8 cellular contexts compared by ENCODE assay signal in genomic region chr3:28317438-28318022, GRCh38. TPM values are rescaled to one million over a fixed set of nuclear protein-coding genes. Genes with fewer than 3 reads are reported as not detected.
A peak's percentile ranks its signal among the peaks of the same experiment; 100 is the strongest.
DNase-seq lines count a peak whose midpoint lies in the region; ATAC-seq, FAIRE-seq and TF ChIP-seq lines count a peak whose summit lies in the region.

No MANE protein-coding gene starts in this region.

- POLR2A ChIA-PET in GM12878 (lab: Charles Lee): interaction anchor here (1.1 kb wide), 1 partner anchor 605 kb away, joined by 3 read pairs; no protein-coding TSS in a partner anchor

- H3K27me3 ChIP-seq in NT2/D1 (ENCODE audit: insufficient read depth, insufficient read length): no peaks in the 10 kb centered on the region
- H3K27me3 ChIP-seq in GM12878 (replicated peaks in 1 of 2; ENCODE audit: control insufficient read depth in 2 of 2, insufficient read depth in 2 of 2, low read length in 1 of 2): no peaks in the 10 kb centered on the region

- no peaks in the 10 kb centered on the region for H3K36me3 ChIP-seq in NT2/D1 (ENCODE audit: insufficient read depth, insufficient read length, low read length)
- peaks cover 0 to 4% of the 10 kb centered on the region in 2 experiments; a peak in 1 of 4 replicates for H3K36me3 ChIP-seq in GM12878 (ENCODE audit: control insufficient read depth in 2 of 2, insufficient read depth in 2 of 2, low read length in 1 of 2)

- H3K4me3 ChIP-seq in NT2/D1 (ENCODE audit: insufficient read length, low read depth) (no peak overlapping the region), GM12878 (no peak overlapping the region), lower leg skin (ENCODE audit: low read depth, poor library complexity, severe bottlenecking) (no peak overlapping the region)

- no peak overlapping the region for H3K9ac ChIP-seq in NT2/D1 (ENCODE audit: insufficient read length, low read depth)
- no peak overlapping the region for H3K9ac ChIP-seq in GM12878 (ENCODE audit: control insufficient read depth, insufficient read depth, low read length)

- 0% methylated on average over 2 of the region's 2 CpGs for WGBS in GM12878 (ENCODE audit: insufficient coverage, insufficient replicate concordance, low lambda C conversion rate, missing lambda C conversion rate)
- 39 to 42% methylated on average over 2 of the region's 2 CpGs for WGBS in lower leg skin, 2 donors

- intact Hi-C loops in GM12878 (cut with micrococcal nuclease; ENCODE audit: unreplicated experiment): no loop called here
- intact Hi-C loops in lower leg skin (cut with DNase I; ENCODE audit: low total_unique reads): no loop called here

- in situ Hi-C loops in GM12878 (cut with MboI): no loop called here

- H3K79me2 ChIP-seq in GM12878 (ENCODE audit: control insufficient read depth, insufficient read depth, low read length): no peaks in the 10 kb centered on the region

- no peak overlapping the region for H3K27ac ChIP-seq in GM12878 (ENCODE audit: control insufficient read depth, insufficient read depth)

- TF ChIP-seq CTCF in GM12878 (IDR thresholded peaks at IDR 0.05 in 2 of 3, conservative IDR thresholded peaks at IDR 0.05 in 1 of 3; ENCODE audit: control insufficient read depth in 2 of 3, extremely low read depth in 1 of 3, insufficient read depth in 1 of 3, low read depth in 3 of 3, low read length in 3 of 3) (peak; percentile 58 to 61 (median 59); a peak in 5 of 6 replicates), lower leg skin (IDR thresholded peaks at IDR 0.05) (no peak)

- no peaks in the 10 kb centered on the region for H3K9me3 ChIP-seq in NT2/D1 (ENCODE audit: insufficient read depth, low read length)
- H3K9me3 ChIP-seq in GM12878 (replicated peaks; ENCODE audit: control insufficient read depth, insufficient read depth, low read length): no peaks in the 10 kb centered on the region

- CTCF ChIA-PET in GM12878 (lab: Yijun Ruan, JAX): interaction anchor here (0.6 to 3.4 kb wide), 22 partner anchors 10 to 887 kb away, joined by 3 to 56 read pairs (median 4); no protein-coding TSS in a partner anchor

- no peak for TF ChIP-seq POLR2A in GM12878 (IDR thresholded peaks at IDR 0.05; ENCODE audit: low read depth, low read length)
- no peak for TF ChIP-seq POLR2A in lower leg skin (IDR thresholded peaks at IDR 0.05)

- TF ChIP-seq EP300 in GM12878 (IDR thresholded peaks at IDR 0.05; ENCODE audit: borderline replicate concordance in 1 of 2, control insufficient read depth in 1 of 2, low read depth in 2 of 2, low read length in 2 of 2): no peak

- SMC1A ChIA-PET in GM12878 (lab: Charles Lee; ENCODE audit: uncharacterized antibody, unreplicated experiment): interaction anchor here (0.7 to 1.8 kb wide), 11 partner anchors 10 to 605 kb away, joined by 3 to 46 read pairs (median 4); no protein-coding TSS in a partner anchor

- TF ChIP-seq RAD21 in GM12878 (IDR thresholded peaks at IDR 0.05; ENCODE audit: insufficient read depth, low read depth, low read length): peak; percentile 43; the same call in 1 of the 2 replicates

- BruUV-seq in GM12878 (replicated peaks; lab: Mats Ljungman, UMichigan): no TSS peak

- H4K20me1 ChIP-seq in GM12878 (ENCODE audit: control insufficient read depth, insufficient read depth): no peaks in the 10 kb centered on the region

- no peak overlapping the region for H2AFZ ChIP-seq in GM12878 (ENCODE audit: control insufficient read depth, low read depth, low read length)

- ATAC-seq in GM19328 (IDR thresholded peaks at IDR 0.05; ENCODE audit: unreplicated experiment) (peak; percentile 89), HG03159 (IDR thresholded peaks at IDR 0.05; ENCODE audit: unreplicated experiment) (peak; percentile 98), GM12878 (peak; percentile 96)

- DNase-seq in NCI-H1694 treated with DMSO at 0.1 percent for 48 hours (lab: John Stamatoyannopoulos, UW): peak; percentile 19
- no peak for DNase-seq in NCI-H1694 (lab: John Stamatoyannopoulos, UW)
- DNase-seq in NT2/D1 (ENCODE audit: low read depth, low spot score): peak; percentile 23
- DNase-seq in GM12878 (ENCODE audit: low read depth, low spot score): no peak
- DNase-seq in left kidney (ENCODE audit: low read depth, low spot score): peak; percentile 60
- DNase-seq in lower leg skin (ENCODE audit: low spot score in 2 of 2): no peak

- no peaks in the 10 kb centered on the region for H3K4me1 ChIP-seq in NT2/D1 (ENCODE audit: insufficient read depth, insufficient read length)
- no peaks in the 10 kb centered on the region for H3K4me1 ChIP-seq in GM12878 (ENCODE audit: control insufficient read depth, insufficient read depth, low read length)

- no peak overlapping the region for H3K4me2 ChIP-seq in GM12878 (ENCODE audit: control insufficient read depth, insufficient read depth)

- RAD21 ChIA-PET in GM12878 (lab: Charles Lee; ENCODE audit: unreplicated experiment): interaction anchor here (0.7 to 1.2 kb wide), 13 partner anchors 9 to 636 kb away, joined by 3 to 45 read pairs (median 3); partner anchors contain the start of gene EOMES

- FAIRE-seq in GM12878 (lab: Jason Lieb, UNC): peak; percentile 92

TF ChIP-seq in GM12878, 131 proteins besides CTCF, POLR2A, EP300 and RAD21:
- TF ChIP-seq PAX8 (IDR thresholded peaks at IDR 0.05): no peak
- peak; percentile 41; the same call in 1 of the 2 replicates for TF ChIP-seq SMC3 (IDR thresholded peaks at IDR 0.05; ENCODE audit: borderline replicate concordance, low read length)

RNA-seq across cellular contexts. Expression of gene ZCWPW2, which starts 31.0 kb away (rescaled TPM):
- total RNA-seq in GM12878 (2013; cell fraction: nucleolus; rRNA removed): 0.32 and 0.38 TPM in 2 replicates
- not detected in 2 replicates for total RNA-seq in GM12878 (2014; rRNA removed)
- total RNA-seq in GM12878 (2014; rRNA removed; fragmentation: Illumina TruSeq; extraction: Trizol): 0.09 and 0.18 TPM in 2 replicates
- total RNA-seq in GM12878 (2021): not detected in 2 replicates
- polyA plus RNA-seq in GM12878 (2011; ENCODE audit: low read depth): 0.28 TPM
- polyA plus RNA-seq in GM12878 (2011; rRNA removed): 0.14 and 0.23 TPM in 2 replicates
- polyA plus RNA-seq in GM12878 (2011; cell fraction: cytosol; rRNA removed): 0.06 TPM in 1 of 2 replicates, not detected in the other
- polyA plus RNA-seq in GM12878 (2011; cell fraction: nucleus; rRNA removed): not detected in 2 replicates
- 0.27 and 0.31 TPM in 2 replicates for polyA plus RNA-seq in GM12878 (2012)
- 0.22 TPM in 1 of 2 replicates, not detected in the other for polyA plus RNA-seq in GM12878 (2014; fragmentation: Illumina TruSeq; extraction: Trizol)
- under 1 TPM; 0.31 to 0.37 TPM for polyA plus RNA-seq in GM12878 (2014; fragmentation: Nextera tagmentation; extraction: Ambion mirVana)
- polyA plus RNA-seq in GM12878 (2014; rRNA removed): not detected in 2 replicates
- under 1 TPM; 0.09 to 0.38 TPM for polyA plus RNA-seq in GM12878 (2016; fragmentation: Nextera tagmentation; extraction: Ambion mirVana)
- polyA minus RNA-seq in GM12878 (2011; rRNA and poly(A)+ RNA removed): not detected in 2 replicates
- not detected in 2 replicates for polyA minus RNA-seq in GM12878 (2011; cell fraction: cytosol; rRNA and poly(A)+ RNA removed)
- polyA minus RNA-seq in GM12878 (2011; cell fraction: nucleus; rRNA and poly(A)+ RNA removed): 0.24 and 0.38 TPM in 2 replicates
- 1 to 10 TPM in 2 of 4 donors, under 1 TPM in 1, not detected in 1; 0.29 to 2.9 (median 1.3) TPM for total RNA-seq in lower leg skin

RNA-seq across cellular contexts. Expression of gene AZI2, which starts 31.1 kb away (rescaled TPM):
- 82.5 and 90.1 TPM in 2 replicates for total RNA-seq in GM12878 (2013; cell fraction: nucleolus; rRNA removed)
- total RNA-seq in GM12878 (2014; rRNA removed) (19.9 and 23.1 TPM in 2 replicates), GM12878 (2014; rRNA removed; fragmentation: Illumina TruSeq; extraction: Trizol) (35.1 and 35.5 TPM in 2 replicates), GM12878 (2021) (32.6 and 37.8 TPM in 2 replicates), lower leg skin (10 to 100 TPM; 44.0 to 51.1 (median 46.6) TPM)
- polyA plus RNA-seq in GM12878 (2011; ENCODE audit: low read depth): 15.9 TPM
- polyA plus RNA-seq in GM12878 (2011; rRNA removed) (91.7 and 137 TPM in 2 replicates), GM12878 (2014; fragmentation: Illumina TruSeq; extraction: Trizol) (30.1 and 40.2 TPM in 2 replicates), GM12878 (2014; fragmentation: Nextera tagmentation; extraction: Ambion mirVana) (10 to 100 TPM; 33.4 to 36.2 TPM), GM12878 (2014; rRNA removed) (17.8 and 27.7 TPM in 2 replicates), GM12878 (2016; fragmentation: Nextera tagmentation; extraction: Ambion mirVana) (10 to 100 TPM; 33.4 to 35.6 TPM)
- polyA plus RNA-seq in GM12878 (2011; cell fraction: cytosol; rRNA removed): 30.8 and 42.9 TPM in 2 replicates
- polyA plus RNA-seq in GM12878 (2011; cell fraction: nucleus; rRNA removed): 109 and 173 TPM in 2 replicates
- polyA plus RNA-seq in GM12878 (2012): 29.8 and 42.8 TPM in 2 replicates
- polyA minus RNA-seq in GM12878 (2011; rRNA and poly(A)+ RNA removed): 55.8 and 76.1 TPM in 2 replicates
- 17.1 and 17.4 TPM in 2 replicates for polyA minus RNA-seq in GM12878 (2011; cell fraction: cytosol; rRNA and poly(A)+ RNA removed)
- 94.1 and 142 TPM in 2 replicates for polyA minus RNA-seq in GM12878 (2011; cell fraction: nucleus; rRNA and poly(A)+ RNA removed)

Comparison
In these comparisons a context has a peak if more than half of its experiments do, and no peak if none do; other contexts are left out.
1. DNase-seq: peak in NCI-H1694 treated with DMSO at 0.1 percent for 48 hours (single experiment), NT2/D1 (single experiment) and left kidney (single experiment); none in NCI-H1694 (single experiment), GM12878 (single experiment) and lower leg skin (0 of 2).
2. CTCF ChIP-seq: peak in GM12878 (3 of 3); none in lower leg skin (0 of 3).
3. Peak in every context shown above with its lines, with median percentiles within 50 percentile points of each other: ATAC-seq.